In genomic region chr11:68165601-68166000, GRCh38 we compare ENCODE assay signal across 23 cellular contexts.
"Had no signal": no experiment of that assay in that cellular context is flagged by ENCODE, and none has a peak within 500 bp of the region (broad histone marks: within the 10 kb centered on the region; RNA-seq: fewer than 3 reads in every experiment).

No MANE protein-coding gene starts in this region.

- ATAC-seq: gastroesophageal sphincter; natural killer cell; pancreas; sciatic nerve; stimulated activated naive B cell treated with anti-CD40 and anti-IgM and Interleukin-4, amounts not matched to agents 10 μg/mL and 1 μg/mL and 100 μg/mL, for 72 hours; stimulated activated naive CD8-positive, alpha-beta T cell treated with anti-CD3 and anti-CD28 coated beads, Interleukin-15, amount 100 ng/mL, for 72 hours had no signal

- DNase-seq: effector memory CD4-positive, alpha-beta T cell; glutamatergic neuron; islet precursor cell; mammary epithelial cell; natural killer cell; occipital lobe; retina; stimulated activated CD4-positive, alpha-beta T cell treated with anti-CD3 and anti-CD28 coated beads, Interleukin-2, amount 100 ng/mL, for 24 hours; stimulated activated CD4-positive, alpha-beta T cell treated with anti-CD3 and anti-CD28 coated beads, Interleukin-4, amount 100 ng/mL, for 4 hours; stimulated activated naive B cell treated with anti-CD40 and anti-IgM and Interleukin-4, amounts not matched to agents 10 μg/mL and 1 μg/mL and 100 μg/mL, for 72 hours; stimulated activated naive CD8-positive, alpha-beta T cell treated with anti-CD3 and anti-CD28 coated beads, Interleukin-15, amount 100 ng/mL, for 72 hours; substantia nigra; trophoblast cell; uterus had no signal

- H3K4me1 Mint-ChIP-seq: natural killer cell; stimulated activated naive CD8-positive, alpha-beta T cell treated with anti-CD3 and anti-CD28 coated beads, Interleukin-15, amount 100 ng/mL, for 72 hours had no signal

- H3K27ac ChIP-seq: epithelial cell of prostate, esophagus muscularis mucosa, gastroesophageal sphincter, neural progenitor cell, pancreas, prostate gland, skin epidermis, thoracic aorta, uterus had no signal

- H3K4me3 ChIP-seq: esophagus muscularis mucosa, gastroesophageal sphincter, neural progenitor cell, pancreas, prostate gland, skin epidermis, thoracic aorta, uterus had no signal

- H3K27ac Mint-ChIP-seq: natural killer cell; neural progenitor cell; stimulated activated naive CD8-positive, alpha-beta T cell treated with anti-CD3 and anti-CD28 coated beads, Interleukin-15, amount 100 ng/mL, for 72 hours had no signal

- H3K9me3 Mint-ChIP-seq: natural killer cell; neural progenitor cell; stimulated activated naive B cell treated with anti-CD40 and anti-IgM and Interleukin-4, amounts not matched to agents 10 μg/mL and 1 μg/mL and 100 μg/mL, for 72 hours; stimulated activated naive CD8-positive, alpha-beta T cell treated with anti-CD3 and anti-CD28 coated beads, Interleukin-15, amount 100 ng/mL, for 72 hours had no signal

- H3K27me3 Mint-ChIP-seq: stimulated activated naive B cell treated with anti-CD40 and anti-IgM and Interleukin-4, amounts not matched to agents 10 μg/mL and 1 μg/mL and 100 μg/mL, for 72 hours; stimulated activated naive CD8-positive, alpha-beta T cell treated with anti-CD3 and anti-CD28 coated beads, Interleukin-15, amount 100 ng/mL, for 72 hours had no signal

- H3K27me3 ChIP-seq: esophagus muscularis mucosa, gastroesophageal sphincter, neural progenitor cell, pancreas, uterus had no signal

- H3K36me3 ChIP-seq: neural progenitor cell, uterus had no signal

- H3K9me3 ChIP-seq: esophagus muscularis mucosa, gastroesophageal sphincter, pancreas, prostate gland, thoracic aorta, uterus had no signal

- H3K4me3 Mint-ChIP-seq: natural killer cell; neural progenitor cell; stimulated activated naive B cell treated with anti-CD40 and anti-IgM and Interleukin-4, amounts not matched to agents 10 μg/mL and 1 μg/mL and 100 μg/mL, for 72 hours; stimulated activated naive CD8-positive, alpha-beta T cell treated with anti-CD3 and anti-CD28 coated beads, Interleukin-15, amount 100 ng/mL, for 72 hours had no signal

- H3K4me1 ChIP-seq: esophagus muscularis mucosa, gastroesophageal sphincter, prostate gland, uterus had no signal
